In genomic region chr9:114296338-114296737, GRCh38 we compare ENCODE assay signal across 37 cellular contexts. TPM values are rescaled to one million over a fixed set of nuclear protein-coding genes. Genes with fewer than 3 reads are reported as not detected.
"Had no signal": no experiment of that assay in that cellular context is flagged by ENCODE, and none has a peak within 500 bp of the region (broad histone marks: within the 10 kb centered on the region; RNA-seq: fewer than 3 reads in every experiment).

No MANE protein-coding gene starts in this region.

- FAIRE-seq: astrocyte, bronchial epithelial cell had no signal

- H3K4me3 ChIP-seq: adrenal gland, ascending aorta, body of pancreas, breast epithelium, cardiac muscle cell had no signal

- H3K27me3 ChIP-seq: adrenal gland, ascending aorta, body of pancreas, brain microvascular endothelial cell, breast epithelium, cardiac muscle cell had no signal

- DNase-seq: activated effector memory CD4-positive, alpha-beta T cell treated with anti-CD3 and anti-CD28 coated beads, Interleukin-2, amount 50 U/mL, for 16 hours; activated effector memory CD4-positive, alpha-beta T cell treated with Interleukin-2 at 50 U/mL for 16 hours; activated gamma-delta T cell; activated gamma-delta T cell treated with Interleukin-2 at 50 U/mL for 16 hours; activated naive CD4-positive, alpha-beta T cell; activated naive CD4-positive, alpha-beta T cell treated with anti-CD3 and anti-CD28 coated beads for 36 hours; activated naive CD4-positive, alpha-beta T cell treated with anti-CD3 and anti-CD28 coated beads, Interleukin-2, amount 10 ng/mL, durations not matched to agents 7 days and 5 days; activated naive CD4-positive, alpha-beta T cell treated with anti-CD3 and anti-CD28 coated beads, Interleukin-2, amount 50 U/mL, for 16 hours; activated naive CD4-positive, alpha-beta T cell treated with Interleukin-2 at 50 U/mL for 16 hours; activated naive CD8-positive, alpha-beta T cell treated with anti-CD3 and anti-CD28 coated beads for 36 hours; activated naive CD8-positive, alpha-beta T cell treated with anti-CD3 and anti-CD28 coated beads, Interleukin-2, amount 10 ng/mL, durations not matched to agents 7 days and 5 days; activated naive CD8-positive, alpha-beta T cell treated with anti-CD3 and anti-CD28 coated beads, Interleukin-2, amount 50 U/mL, for 24 hours; activated T-cell treated with anti-CD3 and anti-CD28 coated beads, Interleukin-2, amount 50 U/mL, for 4 hours; activated T-cell treated with anti-CD3 and anti-CD28 coated beads, Interleukin-2, amount 50 U/mL, for 48 hours; activated T-cell treated with anti-CD3 and anti-CD28 coated beads, Interleukin-2, amount 50 U/mL, for 72 hours; amniotic stem cell; amygdala; anterior cingulate cortex; body of pancreas; brain microvascular endothelial cell; caudate nucleus; central memory CD4-positive, alpha-beta T cell; cerebellar nuclear complex had no signal

- H3K27ac ChIP-seq: adrenal gland, ascending aorta, body of pancreas, brain microvascular endothelial cell, breast epithelium, cardiac muscle cell had no signal

- H3K9me3 ChIP-seq: body of pancreas had no signal

- H3K4me1 ChIP-seq: adrenal gland, ascending aorta, body of pancreas, breast epithelium had no signal

- ATAC-seq: activated naive CD4-positive, alpha-beta T cell treated with anti-CD3 and anti-CD28 coated beads, Interleukin-2, amount 50 U/mL, for 72 hours; activated naive CD8-positive, alpha-beta T cell treated with anti-CD3 and anti-CD28 coated beads, Interleukin-2, amount 50 U/mL, for 24 hours; activated T-cell treated with anti-CD3 and anti-CD28 coated beads, Interleukin-2, amount 50 U/mL, for 4 hours; activated T-cell treated with anti-CD3 and anti-CD28 coated beads, Interleukin-2, amount 50 U/mL, for 72 hours; activated T-helper 17 cell treated with anti-CD3 and anti-CD28 coated beads, Interleukin-2, amount 50 U/mL, for 72 hours; body of pancreas had no signal

- H3K36me3 ChIP-seq: breast epithelium had no signal

RNA-seq across cellular contexts. Expression of gene ORM1, which starts 26.6 kb away (rescaled TPM):
- total RNA-seq: activated naive CD4-positive, alpha-beta T cell treated with anti-CD3 and anti-CD28 coated beads for 36 hours; activated naive CD4-positive, alpha-beta T cell treated with anti-CD3 and anti-CD28 coated beads, Interleukin-2, amount 50 U/mL, for 72 hours; activated naive CD8-positive, alpha-beta T cell treated with anti-CD3 and anti-CD28 coated beads for 36 hours; activated naive CD8-positive, alpha-beta T cell treated with anti-CD3 and anti-CD28 coated beads, Interleukin-2, amount 10 ng/mL, durations not matched to agents 7 days and 5 days; activated T-cell treated with anti-CD3 and anti-CD28 coated beads, Interleukin-2, amount 50 U/mL, for 72 hours; activated T-helper 1 cell treated with anti-CD3 and anti-CD28 coated beads, Interleukin-12 subunit alpha, Interleukin-12 subunit beta, Interleukin-2, Interleukin-4 antibody, amounts not matched to agents 30 ng/mL and 10 ng/mL and 1 ng/mL, durations not matched to agents 14 hours and 24 hours and 36 hours; activated T-helper 17 cell treated with anti-CD3 and anti-CD28 coated beads, Interleukin-2, amount 50 U/mL, for 72 hours; activated T-helper 2 cell treated with anti-CD3 and anti-CD28 coated beads, Interferon-gamma antibody, Interleukin-2, Interleukin-4, amounts not matched to agents 10 μg/mL and 5 μg/mL and 100 μg/mL, durations not matched to agents 14 hours and 24 hours and 36 hours; astrocyte; bronchial epithelial cell; cardiac muscle cell; cardiac septum; cerebellum; chondrocyte had no signal

RNA-seq across cellular contexts. Expression of gene ORM2, which starts 33.3 kb away (rescaled TPM):
- total RNA-seq: activated naive CD4-positive, alpha-beta T cell treated with anti-CD3 and anti-CD28 coated beads for 36 hours; activated naive CD4-positive, alpha-beta T cell treated with anti-CD3 and anti-CD28 coated beads, Interleukin-2, amount 50 U/mL, for 72 hours; activated naive CD8-positive, alpha-beta T cell treated with anti-CD3 and anti-CD28 coated beads for 36 hours; activated naive CD8-positive, alpha-beta T cell treated with anti-CD3 and anti-CD28 coated beads, Interleukin-2, amount 10 ng/mL, durations not matched to agents 7 days and 5 days; activated T-cell treated with anti-CD3 and anti-CD28 coated beads, Interleukin-2, amount 50 U/mL, for 72 hours; activated T-helper 1 cell treated with anti-CD3 and anti-CD28 coated beads, Interleukin-12 subunit alpha, Interleukin-12 subunit beta, Interleukin-2, Interleukin-4 antibody, amounts not matched to agents 30 ng/mL and 10 ng/mL and 1 ng/mL, durations not matched to agents 14 hours and 24 hours and 36 hours; activated T-helper 17 cell treated with anti-CD3 and anti-CD28 coated beads, Interleukin-2, amount 50 U/mL, for 72 hours; activated T-helper 2 cell treated with anti-CD3 and anti-CD28 coated beads, Interferon-gamma antibody, Interleukin-2, Interleukin-4, amounts not matched to agents 10 μg/mL and 5 μg/mL and 100 μg/mL, durations not matched to agents 14 hours and 24 hours and 36 hours; aorta; astrocyte; body of pancreas; bronchial epithelial cell; cardiac muscle cell; cerebellum; chondrocyte had no signal
- polyA plus RNA-seq: aorta, cardiac muscle cell had no signal
